17 cellular contexts compared by ENCODE assay signal in the genomic region with DNA sequence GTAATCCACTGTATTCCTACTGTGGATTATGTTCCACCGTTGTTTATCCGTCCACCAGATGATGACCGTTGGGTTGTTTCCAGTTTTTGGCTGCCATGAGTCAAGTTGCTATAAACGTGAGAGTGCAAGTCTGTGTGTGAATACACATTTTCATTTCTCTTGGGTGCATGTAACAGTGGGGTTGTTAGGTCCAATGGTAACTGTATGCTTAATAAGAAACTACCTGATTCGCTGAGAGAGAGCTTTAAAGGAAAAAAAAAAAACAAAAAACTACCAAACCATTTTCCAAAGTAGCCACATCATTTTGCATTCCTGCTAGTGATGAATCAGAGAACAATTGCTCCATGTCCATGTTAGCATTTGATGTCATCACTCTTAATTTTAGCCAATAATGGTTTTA. TPM values are rescaled to one million over a fixed set of nuclear protein-coding genes. Genes with fewer than 3 reads are reported as not detected.
DNase-seq lines count a peak whose midpoint lies in the region; ATAC-seq and TF ChIP-seq lines count a peak whose summit lies in the region.
"Had no signal": no experiment of that assay in that cellular context is flagged by ENCODE, and none has a peak within 500 bp of the region (broad histone marks: within the 10 kb centered on the region; RNA-seq: fewer than 3 reads in every experiment).

No MANE protein-coding gene starts in this region.

- H3K4me3 ChIP-seq in SK-N-SH (ENCODE audit: low read depth in 2 of 2, low read length in 1 of 2), result no peak overlapping the region
- no peak overlapping the region for H3K4me3 ChIP-seq in fibroblast of mammary gland (ENCODE audit: control insufficient read depth, low read depth, low read length)
- H3K4me3 ChIP-seq in skeletal muscle cell (ENCODE audit: low read depth, low read length), result no peak overlapping the region
- H3K4me3 ChIP-seq in Peyer's patch, result no peak overlapping the region
- H3K4me3 ChIP-seq: esophagus muscularis mucosa, skin epidermis had no signal

- H3K27ac ChIP-seq in SK-N-SH (ENCODE audit: low read depth in 2 of 2, low read length in 1 of 2) (peak overlapping the region in 1 of 2 experiments; percentile 35; a peak in 2 of 4 replicates), Peyer's patch (no peak overlapping the region)
- H3K27ac ChIP-seq: esophagus muscularis mucosa, skin epidermis had no signal

- 86% methylated on average over 5 of the region's 5 CpGs for WGBS in SK-N-SH (ENCODE audit: low lambda C conversion rate)

- H3K79me2 ChIP-seq in SK-N-SH (ENCODE audit: insufficient read depth), result peaks cover 26% of the 10 kb centered on the region

- H3K36me3 ChIP-seq in SK-N-SH (replicated peaks in 1 of 2; ENCODE audit: control insufficient read depth in 1 of 2, insufficient read depth in 2 of 2, low read length in 1 of 2) (peaks cover 60 to 74% of the 10 kb centered on the region in 2 experiments), Peyer's patch (peaks cover 0 to 72% (median 0%) of the 10 kb centered on the region in 3 donors)

- H3K9me2 ChIP-seq in SK-N-SH, result no peaks in the 10 kb centered on the region

- H3K9ac ChIP-seq in SK-N-SH, result no peak overlapping the region

- no peak for TF ChIP-seq CTCF in SK-N-SH (IDR thresholded peaks at IDR 0.05)
- no peak for TF ChIP-seq CTCF in fibroblast of mammary gland (conservative IDR thresholded peaks at IDR 0.05; ENCODE audit: control insufficient read depth, insufficient read depth, low read depth, low read length)
- no peak for TF ChIP-seq CTCF in Peyer's patch (IDR thresholded peaks at IDR 0.05)

- TF ChIP-seq POLR2A in Peyer's patch (IDR thresholded peaks at IDR 0.05), result no peak

- POLR2A ChIA-PET in SK-N-SH (lab: Yijun Ruan, JAX), result no interaction called here

- no peak for ATAC-seq in GM21717 (IDR thresholded peaks at IDR 0.05; ENCODE audit: unreplicated experiment)
- ATAC-seq: left cardiac atrium had no signal

- no peak overlapping the region for H3K4me2 ChIP-seq in SK-N-SH

- TF ChIP-seq EP300 in SK-N-SH (IDR thresholded peaks at IDR 0.05; ENCODE audit: borderline replicate concordance in 1 of 2, low read depth in 1 of 2, low read length in 1 of 2), result no peak

- peak; percentile 56 for DNase-seq in ELR (ENCODE audit: low read depth)
- no peak for DNase-seq in SK-N-SH
- DNase-seq in fibroblast of mammary gland (ENCODE audit: low read depth), result peak; percentile 92
- peak; percentile 42 for DNase-seq in skeletal muscle cell (ENCODE audit: low read depth)
- no peak for DNase-seq in NCI-H1105 (lab: John Stamatoyannopoulos, UW)
- no peak for DNase-seq in Peyer's patch
- DNase-seq: activated CD4-positive, alpha-beta T cell treated with anti-CD3 and anti-CD28 coated beads, Interleukin-2, amount 10 ng/mL, durations not matched to agents 7 days and 5 days; activated naive CD4-positive, alpha-beta T cell treated with anti-CD3 and anti-CD28 coated beads for 36 hours; activated T-cell treated with anti-CD3 and anti-CD28 coated beads for 4 hours; H7; Kasumi-1; left cardiac atrium; NCI-H1417 treated with DMSO at 0.1 percent for 48 hours; stimulated activated CD4-positive, alpha-beta T cell treated with anti-CD3 and anti-CD28 coated beads, Interleukin-4, amount 100 ng/mL, for 24 hours had no signal

- H3F3A ChIP-seq in SK-N-SH (replicated peaks; ENCODE audit: insufficient read depth), result peaks cover 12% of the 10 kb centered on the region

- no peak for TF ChIP-seq RAD21 in SK-N-SH (IDR thresholded peaks at IDR 0.05; ENCODE audit: low read length)

- CTCF ChIA-PET in SK-N-SH (lab: Yijun Ruan, JAX), result interaction anchor here (1.1 kb wide), 1 partner anchor 25 kb away, joined by 3 read pairs; no protein-coding TSS in a partner anchor

- no peak overlapping the region for H2AFZ ChIP-seq in SK-N-SH (ENCODE audit: low read depth)

- H3K27me3 ChIP-seq in SK-N-SH (ENCODE audit: insufficient read depth) (no peaks in the 10 kb centered on the region), Peyer's patch (no peaks in the 10 kb centered on the region)
- H3K27me3 ChIP-seq: esophagus muscularis mucosa had no signal

- H3K9me3 ChIP-seq in SK-N-SH, result no peaks in the 10 kb centered on the region
- H3K9me3 ChIP-seq in Peyer's patch, result no peaks in the 10 kb centered on the region
- H3K9me3 ChIP-seq: esophagus muscularis mucosa had no signal

- H3K4me1 ChIP-seq in SK-N-SH (ENCODE audit: control insufficient read depth in 1 of 2, insufficient read depth in 2 of 2, low read depth in 1 of 2, low read length in 1 of 2) (no peaks in the 10 kb centered on the region; a peak in 1 of 4 replicates), Peyer's patch (no peaks in the 10 kb centered on the region)

- no peaks in the 10 kb centered on the region for H4K20me1 ChIP-seq in SK-N-SH (ENCODE audit: insufficient read depth)

TF ChIP-seq in SK-N-SH, 30 proteins besides CTCF, POLR2A, EP300 and RAD21:
- TF ChIP-seq FOSL2 (IDR thresholded peaks at IDR 0.05; ENCODE audit: borderline replicate concordance, low read depth), result peak; percentile 38; the same call in 1 of the 2 replicates
- TF ChIP-seq SIN3A (IDR thresholded peaks at IDR 0.05; ENCODE audit: borderline replicate concordance, low read depth, low read length), result no peak
- TF ChIP-seq JUND (IDR thresholded peaks at IDR 0.05), result 0 out of 2 replicates have a peak, but pooled peaks have one; percentile 24
- TF ChIP-seq, protein P1, sequence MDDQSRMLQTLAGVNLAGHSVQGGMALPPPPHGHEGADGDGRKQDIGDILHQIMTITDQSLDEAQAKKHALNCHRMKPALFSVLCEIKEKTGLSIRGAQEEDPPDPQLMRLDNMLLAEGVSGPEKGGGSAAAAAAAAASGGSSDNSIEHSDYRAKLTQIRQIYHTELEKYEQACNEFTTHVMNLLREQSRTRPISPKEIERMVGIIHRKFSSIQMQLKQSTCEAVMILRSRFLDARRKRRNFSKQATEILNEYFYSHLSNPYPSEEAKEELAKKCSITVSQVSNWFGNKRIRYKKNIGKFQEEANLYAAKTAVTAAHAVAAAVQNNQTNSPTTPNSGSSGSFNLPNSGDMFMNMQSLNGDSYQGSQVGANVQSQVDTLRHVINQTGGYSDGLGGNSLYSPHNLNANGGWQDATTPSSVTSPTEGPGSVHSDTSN (IDR thresholded peaks at IDR 0.05), result peak; percentile 43
TF ChIP-seq in SK-N-SH: peak in this region for 3.

RNA-seq across cellular contexts. Expression of a gene that starts 15.9 kb away (rescaled TPM):
- 2.0 and 2.9 TPM in 2 replicates for polyA plus RNA-seq in SK-N-SH (2012; rRNA removed)
- polyA plus RNA-seq in SK-N-SH (2012; cell fraction: cytosol; rRNA removed), result 1.7 and 1.8 TPM in 2 replicates
- polyA plus RNA-seq in SK-N-SH (2012; cell fraction: nucleus; rRNA removed), result 5.6 and 10.5 TPM in 2 replicates
- total RNA-seq in Peyer's patch, result 10 to 100 TPM; 18.0 to 46.2 (median 22.6) TPM

Comparison
In these comparisons a context has a peak if more than half of its experiments do, and no peak if none do; other contexts are left out.
1. DNase-seq: peak in ELR (single experiment), fibroblast of mammary gland (single experiment) and skeletal muscle cell (single experiment); none in SK-N-SH (single experiment), NCI-H1105 (single experiment) and Peyer's patch (0 of 3).